1 cellular context compared by ENCODE assay signal in the genomic region with DNA sequence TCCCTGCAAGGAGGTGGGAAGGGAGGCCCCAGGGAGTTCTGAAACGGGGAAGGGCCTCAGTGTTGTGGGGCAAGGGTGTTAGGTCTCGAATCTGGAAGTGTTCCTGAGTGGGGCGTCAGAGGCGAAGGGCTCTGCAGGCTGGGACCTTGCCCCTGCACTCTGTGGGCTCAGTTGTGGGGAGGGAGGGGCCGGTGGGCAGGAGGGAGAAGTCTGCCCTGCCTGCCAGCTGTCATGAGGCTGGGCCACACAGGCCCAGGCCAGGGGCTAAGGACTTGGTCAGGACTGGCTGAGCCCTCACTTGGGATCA.
TF ChIP-seq lines count a peak whose summit lies in the region.

A gene (plus strand): TSS at position 59 of the 307 bp plus-strand sequence. CDS start 689 bp downstream, outside the sequence.

TF ChIP-seq in HCT116, 20 proteins besides CTCF, POLR2A, EP300 and RAD21 (continued from another document):
- TF ChIP-seq, protein P1, sequence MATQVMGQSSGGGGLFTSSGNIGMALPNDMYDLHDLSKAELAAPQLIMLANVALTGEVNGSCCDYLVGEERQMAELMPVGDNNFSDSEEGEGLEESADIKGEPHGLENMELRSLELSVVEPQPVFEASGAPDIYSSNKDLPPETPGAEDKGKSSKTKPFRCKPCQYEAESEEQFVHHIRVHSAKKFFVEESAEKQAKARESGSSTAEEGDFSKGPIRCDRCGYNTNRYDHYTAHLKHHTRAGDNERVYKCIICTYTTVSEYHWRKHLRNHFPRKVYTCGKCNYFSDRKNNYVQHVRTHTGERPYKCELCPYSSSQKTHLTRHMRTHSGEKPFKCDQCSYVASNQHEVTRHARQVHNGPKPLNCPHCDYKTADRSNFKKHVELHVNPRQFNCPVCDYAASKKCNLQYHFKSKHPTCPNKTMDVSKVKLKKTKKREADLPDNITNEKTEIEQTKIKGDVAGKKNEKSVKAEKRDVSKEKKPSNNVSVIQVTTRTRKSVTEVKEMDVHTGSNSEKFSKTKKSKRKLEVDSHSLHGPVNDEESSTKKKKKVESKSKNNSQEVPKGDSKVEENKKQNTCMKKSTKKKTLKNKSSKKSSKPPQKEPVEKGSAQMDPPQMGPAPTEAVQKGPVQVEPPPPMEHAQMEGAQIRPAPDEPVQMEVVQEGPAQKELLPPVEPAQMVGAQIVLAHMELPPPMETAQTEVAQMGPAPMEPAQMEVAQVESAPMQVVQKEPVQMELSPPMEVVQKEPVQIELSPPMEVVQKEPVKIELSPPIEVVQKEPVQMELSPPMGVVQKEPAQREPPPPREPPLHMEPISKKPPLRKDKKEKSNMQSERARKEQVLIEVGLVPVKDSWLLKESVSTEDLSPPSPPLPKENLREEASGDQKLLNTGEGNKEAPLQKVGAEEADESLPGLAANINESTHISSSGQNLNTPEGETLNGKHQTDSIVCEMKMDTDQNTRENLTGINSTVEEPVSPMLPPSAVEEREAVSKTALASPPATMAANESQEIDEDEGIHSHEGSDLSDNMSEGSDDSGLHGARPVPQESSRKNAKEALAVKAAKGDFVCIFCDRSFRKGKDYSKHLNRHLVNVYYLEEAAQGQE (IDR thresholded peaks at IDR 0.05; ENCODE audit: low read depth), result no peak
